In the genomic region with DNA sequence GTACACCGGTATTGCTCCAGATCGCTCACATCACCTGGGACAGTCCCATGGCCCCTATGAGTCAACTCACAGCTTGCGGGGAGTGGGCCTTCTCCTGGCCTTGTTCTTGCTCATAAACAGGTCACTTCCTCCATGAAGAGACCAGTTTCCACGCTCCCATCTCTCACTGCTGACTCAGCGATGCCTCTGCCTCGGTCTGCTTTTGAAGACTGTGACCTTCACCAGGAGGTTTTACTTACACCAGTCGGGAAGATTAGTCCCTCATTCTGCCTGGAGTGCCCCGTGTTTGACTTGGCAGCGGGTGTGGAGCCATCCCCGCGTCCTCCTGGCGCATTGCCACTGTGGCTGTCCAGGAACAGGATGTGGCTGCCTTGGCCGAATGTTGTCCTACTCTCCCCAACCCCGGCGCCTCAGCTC, we compare ENCODE assay signal across 9 cellular contexts.
DNase-seq lines count a peak whose midpoint lies in the region; ATAC-seq lines count a peak whose summit lies in the region.
"Had no signal": no experiment of that assay in that cellular context is flagged by ENCODE, and none has a peak within 500 bp of the region (broad histone marks: within the 10 kb centered on the region; RNA-seq: fewer than 3 reads in every experiment).

No MANE protein-coding gene starts in this region.

- no peak overlapping the region for H3K4me3 Mint-ChIP-seq in activated CD4-positive, alpha-beta T cell treated with anti-CD3 and anti-CD28 coated beads for 36 hours
- no peak overlapping the region for H3K4me3 Mint-ChIP-seq in stimulated activated effector memory CD8-positive, alpha-beta T cell treated with anti-CD3 and anti-CD28 coated beads, Interleukin-12 subunit alpha, Interleukin-12 subunit beta, amount 100 ng/mL, for 72 hours
- H3K4me3 Mint-ChIP-seq: naive thymus-derived CD8-positive, alpha-beta T cell had no signal

- no peak overlapping the region for H3K27ac Mint-ChIP-seq in activated CD4-positive, alpha-beta T cell treated with anti-CD3 and anti-CD28 coated beads for 36 hours
- peak overlapping the region; percentile 17 for H3K27ac Mint-ChIP-seq in stimulated activated effector memory CD8-positive, alpha-beta T cell treated with anti-CD3 and anti-CD28 coated beads, Interleukin-12 subunit alpha, Interleukin-12 subunit beta, amount 100 ng/mL, for 72 hours

- CTCF ChIA-PET in activated CD4-positive, alpha-beta T cell treated with anti-CD3 and anti-CD28 coated beads for 36 hours (lab: Charles Lee) = no interaction called here

- H3K36me3 Mint-ChIP-seq in activated CD4-positive, alpha-beta T cell treated with anti-CD3 and anti-CD28 coated beads for 36 hours (ENCODE audit: low read depth) = peaks cover 54% of the 10 kb centered on the region
- no peaks in the 10 kb centered on the region for H3K36me3 Mint-ChIP-seq in stimulated activated effector memory CD8-positive, alpha-beta T cell treated with anti-CD3 and anti-CD28 coated beads, Interleukin-12 subunit alpha, Interleukin-12 subunit beta, amount 100 ng/mL, for 72 hours

- H3K27me3 Mint-ChIP-seq in activated CD4-positive, alpha-beta T cell treated with anti-CD3 and anti-CD28 coated beads for 36 hours = no peaks in the 10 kb centered on the region
- H3K27me3 Mint-ChIP-seq: naive thymus-derived CD8-positive, alpha-beta T cell had no signal

- intact Hi-C loops in activated CD4-positive, alpha-beta T cell treated with anti-CD3 and anti-CD28 coated beads for 36 hours (cut with DNase I, micrococcal nuclease) = no loop called here

- in situ Hi-C loops in KBM-7 (cut with MboI; ENCODE audit: low pct_unique_long_range_greater_than_20kb, low sequenced_read_pairs) = no loop called here

- H3K9me3 Mint-ChIP-seq in activated CD4-positive, alpha-beta T cell treated with anti-CD3 and anti-CD28 coated beads for 36 hours (ENCODE audit: low read depth) = peaks cover 6% of the 10 kb centered on the region
- no peaks in the 10 kb centered on the region for H3K9me3 Mint-ChIP-seq in stimulated activated effector memory CD8-positive, alpha-beta T cell treated with anti-CD3 and anti-CD28 coated beads, Interleukin-12 subunit alpha, Interleukin-12 subunit beta, amount 100 ng/mL, for 72 hours

- ATAC-seq in activated CD4-positive, alpha-beta T cell treated with anti-CD3 and anti-CD28 coated beads for 36 hours = peak; percentile 100
- peak; percentile 99 for ATAC-seq in stimulated activated effector memory CD8-positive, alpha-beta T cell treated with anti-CD3 and anti-CD28 coated beads, Interleukin-12 subunit alpha, Interleukin-12 subunit beta, amount 100 ng/mL, for 72 hours
- no peak for ATAC-seq in GM18520 (IDR thresholded peaks at IDR 0.05; ENCODE audit: unreplicated experiment)
- ATAC-seq: naive thymus-derived CD8-positive, alpha-beta T cell had no signal

- peaks cover 16% of the 10 kb centered on the region for H3K4me1 Mint-ChIP-seq in activated CD4-positive, alpha-beta T cell treated with anti-CD3 and anti-CD28 coated beads for 36 hours
- peaks cover 14% of the 10 kb centered on the region for H3K4me1 Mint-ChIP-seq in stimulated activated effector memory CD8-positive, alpha-beta T cell treated with anti-CD3 and anti-CD28 coated beads, Interleukin-12 subunit alpha, Interleukin-12 subunit beta, amount 100 ng/mL, for 72 hours
- H3K4me1 Mint-ChIP-seq: naive thymus-derived CD8-positive, alpha-beta T cell had no signal

- POLR2A ChIA-PET in activated CD4-positive, alpha-beta T cell treated with anti-CD3 and anti-CD28 coated beads for 36 hours (lab: Charles Lee) = interaction anchor here (0.5 kb wide), 1 partner anchor 116 kb away, joined by 4 read pairs; no protein-coding TSS in a partner anchor

- DNase-seq in activated CD4-positive, alpha-beta T cell treated with anti-CD3 and anti-CD28 coated beads for 36 hours = peak; percentile 83
- DNase-seq in activated CD4-positive, alpha-beta T cell treated with anti-CD3 and anti-CD28 coated beads, Interleukin-2, amount 50 U/mL, for 1 hour = no peak
- peak; percentile 96 for DNase-seq in RPMI7951 (ENCODE audit: low read depth)
- DNase-seq in fibroblast of the conjunctiva (ENCODE audit: low read depth) = peak; percentile 24
- DNase-seq in stimulated activated effector memory CD8-positive, alpha-beta T cell treated with anti-CD3 and anti-CD28 coated beads, Interleukin-12 subunit alpha, Interleukin-12 subunit beta, amount 100 ng/mL, for 72 hours (ENCODE audit: low spot score in 2 of 2) = peak in 1 of 2 donors; percentile 11
- no peak for DNase-seq in KBM-7
- no peak for DNase-seq in NCI-H128 (lab: John Stamatoyannopoulos, UW; ENCODE audit: unreplicated experiment)
- DNase-seq: naive thymus-derived CD8-positive, alpha-beta T cell had no signal

Comparison
In these comparisons a context has a peak if more than half of its experiments do, and no peak if none do; other contexts are left out.
1. DNase-seq: peak in activated CD4-positive, alpha-beta T cell treated with anti-CD3 and anti-CD28 coated beads for 36 hours (single experiment), RPMI7951 (single experiment) and fibroblast of the conjunctiva (single experiment); none in activated CD4-positive, alpha-beta T cell treated with anti-CD3 and anti-CD28 coated beads, Interleukin-2, amount 50 U/mL, for 1 hour (single experiment), KBM-7 (single experiment) and NCI-H128 (single experiment).